In the genomic region with DNA sequence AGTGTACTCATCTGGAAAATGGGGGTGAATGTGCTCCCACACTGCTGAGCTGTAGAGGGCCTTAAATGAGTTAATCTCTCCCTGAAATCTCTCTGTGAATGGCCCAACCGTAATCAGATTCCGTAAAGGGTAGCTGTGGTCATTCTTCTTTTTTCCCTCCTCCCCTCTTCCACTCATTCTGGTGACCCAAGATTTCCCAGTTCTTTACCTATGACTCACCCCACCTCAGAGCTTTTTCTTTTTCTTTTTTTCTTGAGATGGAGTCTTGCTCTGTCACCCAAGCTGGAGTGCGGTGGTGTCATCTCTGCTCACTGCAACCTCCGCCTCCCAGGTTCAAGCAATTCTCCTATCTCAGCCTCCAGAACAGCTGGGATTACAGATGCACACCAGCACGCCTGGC, we compare ENCODE assay signal across 25 cellular contexts. TPM values are rescaled to one million over a fixed set of nuclear protein-coding genes. Genes with fewer than 3 reads are reported as not detected.
DNase-seq lines count a peak whose midpoint lies in the region; ATAC-seq, FAIRE-seq and TF ChIP-seq lines count a peak whose summit lies in the region.
"Had no signal": no experiment of that assay in that cellular context is flagged by ENCODE, and none has a peak within 500 bp of the region (broad histone marks: within the 10 kb centered on the region; RNA-seq: fewer than 3 reads in every experiment).

No MANE protein-coding gene starts in this region.

- no peak overlapping the region for H3K23ac ChIP-seq in trophoblast cell (ENCODE audit: low read length)

- H3K27ac ChIP-seq in K562 (ENCODE audit: extremely low read depth, low read depth, low read length), result no peak overlapping the region
- H3K27ac ChIP-seq in trophoblast cell (ENCODE audit: low read depth, low read length), result no peak overlapping the region
- H3K27ac ChIP-seq: GM23248, RWPE1, SK-N-MC had no signal

- no peak overlapping the region for H2BK120ac ChIP-seq in trophoblast cell (ENCODE audit: insufficient read depth, low read length, poor library complexity)

- H4K12ac ChIP-seq in trophoblast cell (ENCODE audit: low read depth, low read length), result no peak overlapping the region

- no peaks in the 10 kb centered on the region for H3K4me1 ChIP-seq in K562 (replicated peaks in 1 of 2; ENCODE audit: control insufficient read depth in 2 of 2, insufficient read depth in 2 of 2, low read length in 2 of 2)
- peaks cover 5 to 7% of the 10 kb centered on the region in 2 experiments for H3K4me1 ChIP-seq in trophoblast cell (ENCODE audit: control insufficient read depth in 1 of 2, insufficient read depth in 2 of 2, low read length in 2 of 2)

- no peak overlapping the region for H2AFZ ChIP-seq in K562 (ENCODE audit: low read depth, low read length)
- H2AFZ ChIP-seq in trophoblast cell (ENCODE audit: insufficient read depth, low read length, poor library complexity), result no peak overlapping the region
- H2AFZ ChIP-seq: GM23248 had no signal

- peaks cover 3 to 28% of the 10 kb centered on the region in 2 experiments; a peak in 4 of 5 replicates for H3K27me3 ChIP-seq in K562 (ENCODE audit: control insufficient read depth in 2 of 2, insufficient read depth in 2 of 2, low read length in 2 of 2)
- no peaks in the 10 kb centered on the region for H3K27me3 ChIP-seq in trophoblast cell (ENCODE audit: insufficient read depth, low read length)

- ATAC-seq in K562 (no peak), GM21360 (IDR thresholded peaks at IDR 0.05; ENCODE audit: unreplicated experiment) (no peak)
- ATAC-seq in activated CD8-positive, alpha-beta memory T cell treated with anti-CD3 and anti-CD28 coated beads, Interleukin-2, amount 10 ng/mL, durations not matched to agents 7 days and 5 days, result no peak
- ATAC-seq: GM12878, HepG2 had no signal

- intact Hi-C loops in K562 (cut with micrococcal nuclease), result no loop called here
- intact Hi-C loops in activated CD4-positive, alpha-beta memory T cell treated with anti-CD3 and anti-CD28 coated beads for 36 hours (cut with micrococcal nuclease), result no loop called here

- no peaks in the 10 kb centered on the region for H3K9me1 ChIP-seq in K562 (ENCODE audit: control insufficient read depth, insufficient read depth, low read length)

- H4K20me1 ChIP-seq in K562 (replicated peaks; ENCODE audit: control insufficient read depth, insufficient read depth, low read length), result no peaks in the 10 kb centered on the region

- H3K79me2 ChIP-seq in K562 (ENCODE audit: control insufficient read depth, insufficient read depth, low read length), result no peaks in the 10 kb centered on the region
- no peaks in the 10 kb centered on the region for H3K79me2 ChIP-seq in trophoblast cell (ENCODE audit: control insufficient read depth, insufficient read depth, low read length, poor library complexity)

- POLR2A ChIA-PET in K562 (lab: Yijun Ruan, JAX), result no interaction called here
- POLR2A ChIA-PET in activated CD4-positive, alpha-beta memory T cell treated with anti-CD3 and anti-CD28 coated beads for 36 hours (lab: Charles Lee), result no interaction called here

- no peak overlapping the region for H4K8ac ChIP-seq in trophoblast cell (ENCODE audit: low read depth, low read length)

- H3K14ac ChIP-seq in trophoblast cell (ENCODE audit: low read length), result no peak overlapping the region

- H2AK5ac ChIP-seq in trophoblast cell (ENCODE audit: low read length), result no peak overlapping the region

- peaks cover 11% of the 10 kb centered on the region for H3K79me1 ChIP-seq in trophoblast cell (ENCODE audit: low read length)

- H3K4ac ChIP-seq in trophoblast cell (ENCODE audit: low read depth, low read length), result no peak overlapping the region

- WGBS in K562 (ENCODE audit: insufficient coverage, low coverage, missing lambda C conversion rate), result 0% methylated on average over 5 of the region's 5 CpGs
- WGBS in trophoblast cell (ENCODE audit: extremely low coverage, insufficient coverage, insufficient read length), result no CpG with 5 or more reads among the region's 5 CpGs

- H3K4me3 ChIP-seq in K562, result no peak overlapping the region
- no peak overlapping the region for H3K4me3 ChIP-seq in trophoblast cell (ENCODE audit: low read depth, low read length)
- H3K4me3 ChIP-seq: GM12878, GM23248, SK-N-MC had no signal

- DNase-seq in Daoy (ENCODE audit: low read depth) (peak; percentile 49), M059J (ENCODE audit: low read depth) (peak; percentile 81), K562 (ENCODE audit: extremely low read depth in 1 of 4, low spot score in 3 of 4) (peak in 1 of 4 experiments; percentile 2), trophoblast cell (peak; percentile 61 to 66), NOMO-1 (lab: John Stamatoyannopoulos, UW; ENCODE audit: unreplicated experiment in 2 of 2) (no peak)
- DNase-seq in activated CD4-positive, alpha-beta memory T cell treated with anti-CD3 and anti-CD28 coated beads for 36 hours, result no peak
- DNase-seq in activated CD8-positive, alpha-beta memory T cell treated with anti-CD3 and anti-CD28 coated beads, Interleukin-2, amount 10 ng/mL, durations not matched to agents 7 days and 5 days, result no peak
- DNase-seq: CD4-positive, CD25-positive, alpha-beta regulatory T cell; COR-L47; DMS 273 treated with DMSO at 0.1 percent for 48 hours; DMS79 treated with DMSO at 0.1 percent for 48 hours; GM23248; HCEC 1CT; KG1; NCI-H1105 treated with DMSO at 0.1 percent for 48 hours; NCI-H2029 treated with DMSO at 0.1 percent for 48 hours; NCI-H345; NCI-H524 treated with DMSO at 0.1 percent for 48 hours; SHP77 treated with DMSO at 0.1 percent for 48 hours had no signal

- H3K18ac ChIP-seq in trophoblast cell (ENCODE audit: low read length), result no peak overlapping the region

- H3K27me3 Mint-ChIP-seq in activated CD4-positive, alpha-beta memory T cell treated with anti-CD3 and anti-CD28 coated beads for 36 hours, result peaks cover 10% of the 10 kb centered on the region
- no peaks in the 10 kb centered on the region for H3K27me3 Mint-ChIP-seq in activated CD8-positive, alpha-beta memory T cell treated with anti-CD3 and anti-CD28 coated beads, Interleukin-2, amount 10 ng/mL, durations not matched to agents 7 days and 5 days

- H2BK5ac ChIP-seq in trophoblast cell (ENCODE audit: low read depth, low read length, poor library complexity), result peak overlapping the region; percentile 26

- no peak overlapping the region for H3K4me3 Mint-ChIP-seq in activated CD4-positive, alpha-beta memory T cell treated with anti-CD3 and anti-CD28 coated beads for 36 hours
- H3K4me3 Mint-ChIP-seq in activated CD8-positive, alpha-beta memory T cell treated with anti-CD3 and anti-CD28 coated beads, Interleukin-2, amount 10 ng/mL, durations not matched to agents 7 days and 5 days, result no peak overlapping the region
- H3K4me3 Mint-ChIP-seq: CD4-positive, CD25-positive, alpha-beta regulatory T cell had no signal

- CTCF ChIA-PET in K562 (lab: Yijun Ruan, JAX; ENCODE audit: low intra/inter-chr PET ratio), result no interaction called here
- CTCF ChIA-PET in activated CD4-positive, alpha-beta memory T cell treated with anti-CD3 and anti-CD28 coated beads for 36 hours (lab: Charles Lee), result no interaction called here
- CTCF ChIA-PET in activated CD8-positive, alpha-beta memory T cell treated with anti-CD3 and anti-CD28 coated beads, Interleukin-2, amount 10 ng/mL, durations not matched to agents 7 days and 5 days (lab: Charles Lee), result no interaction called here

- H3K9ac ChIP-seq in K562 (ENCODE audit: insufficient read depth in 1 of 2, low read depth in 2 of 2, low read length in 2 of 2) (no peak overlapping the region), trophoblast cell (ENCODE audit: low read length) (no peak overlapping the region)
- H3K9ac ChIP-seq: GM23248 had no signal

- no peak for TF ChIP-seq RAD21 in K562 (CRISPR knock-in tag; conservative IDR thresholded peaks at IDR 0.05 in 1 of 2, IDR thresholded peaks at IDR 0.05 in 1 of 2)

- no TSS peak for BruUV-seq in K562 (replicated peaks; lab: Mats Ljungman, UMichigan)

- H3K9me3 Mint-ChIP-seq in activated CD4-positive, alpha-beta memory T cell treated with anti-CD3 and anti-CD28 coated beads for 36 hours, result no peaks in the 10 kb centered on the region
- no peaks in the 10 kb centered on the region for H3K9me3 Mint-ChIP-seq in activated CD8-positive, alpha-beta memory T cell treated with anti-CD3 and anti-CD28 coated beads, Interleukin-2, amount 10 ng/mL, durations not matched to agents 7 days and 5 days (ENCODE audit: low read depth)

- no peak overlapping the region for H4K91ac ChIP-seq in trophoblast cell (ENCODE audit: low read depth, low read length)

- H3K36me3 ChIP-seq in K562 (ENCODE audit: control insufficient read depth, insufficient read depth, low read length) (no peaks in the 10 kb centered on the region), trophoblast cell (ENCODE audit: control insufficient read depth in 1 of 2, insufficient read depth in 2 of 2, low read length in 2 of 2) (no peaks in the 10 kb centered on the region)

- no peak for TF ChIP-seq EP300 in K562 (IDR thresholded peaks at IDR 0.05; ENCODE audit: low read length)

- TF ChIP-seq POLR2A in K562 (conservative IDR thresholded peaks at IDR 0.05), result no peak

- no peaks in the 10 kb centered on the region for H3K9me3 ChIP-seq in K562 (replicated peaks; ENCODE audit: control insufficient read depth, insufficient read depth, low read depth, low read length)
- H3K9me3 ChIP-seq in trophoblast cell (ENCODE audit: insufficient read depth, low read depth, low read length), result no peaks in the 10 kb centered on the region

- no peak overlapping the region for H3K4me2 ChIP-seq in K562 (ENCODE audit: insufficient read depth, low read length)
- H3K4me2 ChIP-seq in trophoblast cell (ENCODE audit: low read length), result no peak overlapping the region

- TF ChIP-seq CTCF in K562 (IDR thresholded peaks at IDR 0.05 in 2 of 3, conservative IDR thresholded peaks at IDR 0.05 in 1 of 3; ENCODE audit: insufficient read depth in 2 of 3, low read depth in 1 of 3, low read length in 3 of 3), result no peak

- in situ Hi-C loops in K562 (cut with MboI), result no loop called here

- H2BK12ac ChIP-seq in trophoblast cell (ENCODE audit: low read length), result no peak overlapping the region

- no peaks in the 10 kb centered on the region for H3K4me1 Mint-ChIP-seq in activated CD4-positive, alpha-beta memory T cell treated with anti-CD3 and anti-CD28 coated beads for 36 hours (ENCODE audit: low read depth)
- H3K4me1 Mint-ChIP-seq in activated CD8-positive, alpha-beta memory T cell treated with anti-CD3 and anti-CD28 coated beads, Interleukin-2, amount 10 ng/mL, durations not matched to agents 7 days and 5 days, result no peaks in the 10 kb centered on the region
- H3K4me1 Mint-ChIP-seq: CD4-positive, CD25-positive, alpha-beta regulatory T cell had no signal

- no peak for FAIRE-seq in K562 (lab: Jason Lieb, UNC)
- FAIRE-seq: GM12878, HepG2 had no signal

- no peaks in the 10 kb centered on the region for H3K36me3 Mint-ChIP-seq in activated CD4-positive, alpha-beta memory T cell treated with anti-CD3 and anti-CD28 coated beads for 36 hours
- H3K36me3 Mint-ChIP-seq in activated CD8-positive, alpha-beta memory T cell treated with anti-CD3 and anti-CD28 coated beads, Interleukin-2, amount 10 ng/mL, durations not matched to agents 7 days and 5 days, result no peaks in the 10 kb centered on the region
- H3K36me3 Mint-ChIP-seq: CD4-positive, CD25-positive, alpha-beta regulatory T cell had no signal

- H3K27ac Mint-ChIP-seq in activated CD4-positive, alpha-beta memory T cell treated with anti-CD3 and anti-CD28 coated beads for 36 hours, result no peak overlapping the region
- no peak overlapping the region for H3K27ac Mint-ChIP-seq in activated CD8-positive, alpha-beta memory T cell treated with anti-CD3 and anti-CD28 coated beads, Interleukin-2, amount 10 ng/mL, durations not matched to agents 7 days and 5 days
- H3K27ac Mint-ChIP-seq: CD4-positive, CD25-positive, alpha-beta regulatory T cell had no signal

RNA-seq across cellular contexts. Expression of a gene that starts 33.3 kb away (rescaled TPM):
- not detected in 2 replicates for total RNA-seq in Daoy (2014; rRNA removed; shearing (Covaris generic))
- total RNA-seq in M059J (2014; rRNA removed; shearing (Covaris generic)), result not detected in 2 replicates
- 0.04 TPM in 1 of 2 replicates, not detected in the other for total RNA-seq in K562 (2011; cell fraction: chromatin; rRNA removed; ENCODE audit: low replicate concordance)
- total RNA-seq in K562 (2011; cell fraction: nucleolus; rRNA removed), result not detected in 2 replicates
- total RNA-seq in K562 (2011; cell fraction: nucleoplasm; rRNA removed), result not detected in 2 replicates
- total RNA-seq in K562 (2014; rRNA removed), result not detected in 2 replicates
- total RNA-seq in K562 (2014; rRNA removed; fragmentation: Illumina TruSeq; extraction: Trizol), result not detected in 2 replicates
- not detected in 2 replicates for total RNA-seq in K562 (2015; rRNA removed; fragmentation: Illumina TruSeq; extraction: Trizol)
- not detected in 2 replicates for total RNA-seq in K562 (2021)
- polyA plus RNA-seq in K562 (2011; rRNA removed), result not detected in 2 replicates
- polyA plus RNA-seq in K562 (2011; cell fraction: cytosol; rRNA removed), result not detected in 2 replicates
- polyA plus RNA-seq in K562 (2011; cell fraction: nucleus; rRNA removed), result not detected in 2 replicates
- polyA plus RNA-seq in K562 (2012), result not detected in 2 replicates
- not detected in 2 replicates for polyA plus RNA-seq in K562 (2014; fragmentation: Illumina TruSeq; extraction: Trizol)
- not detected for polyA plus RNA-seq in K562 (2014; fragmentation: Nextera tagmentation; extraction: Ambion mirVana)
- polyA plus RNA-seq in K562 (2014; rRNA removed), result not detected in 2 replicates
- under 0.01 TPM in 1 of 2 replicates, not detected in the other for polyA minus RNA-seq in K562 (2011; rRNA and poly(A)+ RNA removed)
- 0.18 TPM in 1 of 2 replicates, not detected in the other for polyA minus RNA-seq in K562 (2011; cell fraction: cytosol; rRNA and poly(A)+ RNA removed)
- under 0.01 TPM in 2 replicates for polyA minus RNA-seq in K562 (2011; cell fraction: nucleus; rRNA and poly(A)+ RNA removed)
- 0.08 and 0.10 TPM in 2 replicates for polyA plus RNA-seq in trophoblast cell (2013)
- not detected for total RNA-seq in activated CD4-positive, alpha-beta memory T cell treated with anti-CD3 and anti-CD28 coated beads for 36 hours
- total RNA-seq in activated CD8-positive, alpha-beta memory T cell treated with anti-CD3 and anti-CD28 coated beads, Interleukin-2, amount 10 ng/mL, durations not matched to agents 7 days and 5 days, result under 1 TPM; 0.02 to 0.12 TPM
- total RNA-seq: GM12878, GM23248, HepG2 had no signal
- polyA plus RNA-seq: BJ; CD4-positive, CD25-positive, alpha-beta regulatory T cell; GM23248; HepG2 had no signal

RNA-seq across cellular contexts. Expression of a gene that starts 43.3 kb away (rescaled TPM):
- not detected in 2 replicates for total RNA-seq in Daoy (2014; rRNA removed; shearing (Covaris generic))
- not detected in 2 replicates for total RNA-seq in M059J (2014; rRNA removed; shearing (Covaris generic))
- not detected in 2 replicates for total RNA-seq in K562 (2011; cell fraction: chromatin; rRNA removed; ENCODE audit: low replicate concordance)
- not detected in 2 replicates for total RNA-seq in K562 (2011; cell fraction: nucleolus; rRNA removed)
- total RNA-seq in K562 (2011; cell fraction: nucleoplasm; rRNA removed), result not detected in 2 replicates
- not detected in 2 replicates for total RNA-seq in K562 (2014; rRNA removed)
- not detected in 2 replicates for total RNA-seq in K562 (2014; rRNA removed; fragmentation: Illumina TruSeq; extraction: Trizol)
- not detected in 2 replicates for total RNA-seq in K562 (2015; rRNA removed; fragmentation: Illumina TruSeq; extraction: Trizol)
- not detected in 2 replicates for total RNA-seq in K562 (2021)
- polyA plus RNA-seq in K562 (2011; rRNA removed), result not detected in 2 replicates
- polyA plus RNA-seq in K562 (2011; cell fraction: cytosol; rRNA removed), result not detected in 2 replicates
- not detected in 2 replicates for polyA plus RNA-seq in K562 (2011; cell fraction: nucleus; rRNA removed)
- not detected in 2 replicates for polyA plus RNA-seq in K562 (2012)
- not detected in 2 replicates for polyA plus RNA-seq in K562 (2014; fragmentation: Illumina TruSeq; extraction: Trizol)
- polyA plus RNA-seq in K562 (2014; fragmentation: Nextera tagmentation; extraction: Ambion mirVana), result not detected
- polyA plus RNA-seq in K562 (2014; rRNA removed), result not detected in 2 replicates
- not detected in 2 replicates for polyA minus RNA-seq in K562 (2011; rRNA and poly(A)+ RNA removed)
- polyA minus RNA-seq in K562 (2011; cell fraction: cytosol; rRNA and poly(A)+ RNA removed), result not detected in 2 replicates
- not detected in 2 replicates for polyA minus RNA-seq in K562 (2011; cell fraction: nucleus; rRNA and poly(A)+ RNA removed)
- polyA plus RNA-seq in trophoblast cell (2013), result 0.03 and 0.04 TPM in 2 replicates
- total RNA-seq in activated CD4-positive, alpha-beta memory T cell treated with anti-CD3 and anti-CD28 coated beads for 36 hours, result not detected
- total RNA-seq in activated CD8-positive, alpha-beta memory T cell treated with anti-CD3 and anti-CD28 coated beads, Interleukin-2, amount 10 ng/mL, durations not matched to agents 7 days and 5 days, result not detected
- total RNA-seq: CD4-positive, CD25-positive, alpha-beta regulatory T cell; GM12878; GM23248; HepG2 had no signal
- polyA plus RNA-seq: BJ; CD4-positive, CD25-positive, alpha-beta regulatory T cell; GM12878; GM23248; HepG2 had no signal

Comparison
In these comparisons a context has a peak if more than half of its experiments do, and no peak if none do; other contexts are left out.
1. DNase-seq: peak in Daoy (single experiment), M059J (single experiment) and trophoblast cell (2 of 2); none in activated CD4-positive, alpha-beta memory T cell treated with anti-CD3 and anti-CD28 coated beads for 36 hours (single experiment), NOMO-1 (0 of 2) and activated CD8-positive, alpha-beta memory T cell treated with anti-CD3 and anti-CD28 coated beads, Interleukin-2, amount 10 ng/mL, durations not matched to agents 7 days and 5 days (single experiment).